ENCODE assay signal across 10 cellular contexts in genomic region chr16:66895999-66896398, GRCh38. TPM values are rescaled to one million over a fixed set of nuclear protein-coding genes. Genes with fewer than 3 reads are reported as not detected.
DNase-seq lines count a peak whose midpoint lies in the region; ATAC-seq and TF ChIP-seq lines count a peak whose summit lies in the region.
"Had no signal": no experiment of that assay in that cellular context is flagged by ENCODE, and none has a peak within 500 bp of the region (broad histone marks: within the 10 kb centered on the region; RNA-seq: fewer than 3 reads in every experiment).

No MANE protein-coding gene starts in this region.

- POLR2A ChIA-PET in RWPE1 (lab: Yijun Ruan, JAX; ENCODE audit: low non-redundant PET) = no interaction called here

- no peak for ATAC-seq in gastrocnemius medialis
- ATAC-seq in HG03469 (IDR thresholded peaks at IDR 0.05; ENCODE audit: unreplicated experiment) = no peak
- no peak for ATAC-seq in HG02763 (IDR thresholded peaks at IDR 0.05; ENCODE audit: unreplicated experiment)

- H3K9me3 ChIP-seq in gastrocnemius medialis = no peaks in the 10 kb centered on the region
- H3K9me3 ChIP-seq: ovary had no signal

- in situ Hi-C loops in gastrocnemius medialis (cut with MboI; ENCODE audit: low sequenced_read_pairs in 4 of 4) = no loop called here

- TF ChIP-seq CTCF in RWPE1 (conservative IDR thresholded peaks at IDR 0.05; ENCODE audit: low read depth) (no peak), epithelial cell of esophagus (IDR thresholded peaks at IDR 0.05; ENCODE audit: insufficient read depth, low read depth, low read length, missing control alignments) (no peak), gastrocnemius medialis (IDR thresholded peaks at IDR 0.05 in 4 of 5, conservative IDR thresholded peaks at IDR 0.05 in 1 of 5) (no peak)

- DNase-seq in RWPE1 (ENCODE audit: low spot score) = no peak
- peak; percentile 55 for DNase-seq in epithelial cell of esophagus (ENCODE audit: low read depth)
- DNase-seq in gastrocnemius medialis = no peak
- DNase-seq in activated naive CD4-positive, alpha-beta T cell (lab: John Stamatoyannopoulos, UW) = no peak
- DNase-seq: activated naive CD4-positive, alpha-beta T cell treated with Interleukin-2 at 50 U/mL for 16 hours had no signal

- H3K27ac ChIP-seq in RWPE1 (peak overlapping the region; percentile 70), gastrocnemius medialis (peak overlapping the region; percentile 71 to 98 (median 96))
- H3K27ac ChIP-seq: ovary had no signal

- no peak overlapping the region for H3K4me3 ChIP-seq in epithelial cell of esophagus (ENCODE audit: low read length)
- no peak overlapping the region for H3K4me3 ChIP-seq in gastrocnemius medialis
- H3K4me3 ChIP-seq: ovary, smooth muscle cell had no signal

- no peak for TF ChIP-seq POLR2A in gastrocnemius medialis (IDR thresholded peaks at IDR 0.05)

- H3K36me3 ChIP-seq in gastrocnemius medialis = no peaks in the 10 kb centered on the region
- H3K36me3 ChIP-seq: ovary had no signal

- H3K4me1 ChIP-seq in gastrocnemius medialis = peaks cover 28 to 32% of the 10 kb centered on the region in 2 donors

- CTCF ChIA-PET in RWPE1 (lab: Yijun Ruan, JAX) = interaction anchor here (0.6 to 2.2 kb wide), 10 partner anchors 8 to 259 kb away, joined by 3 to 23 read pairs (median 7); partner anchors contain the start of gene CDH16

- no peaks in the 10 kb centered on the region for H3K27me3 ChIP-seq in gastrocnemius medialis
- H3K27me3 ChIP-seq: ovary had no signal

- intact Hi-C loops in gastrocnemius medialis (cut with DNase I; ENCODE audit: low total_unique reads) = loop anchor here (1.0 to 2.0 kb wide), 2 partner anchors 32 to 259 kb away; no protein-coding TSS in a partner anchor

RNA-seq across cellular contexts. Expression of gene PDP2, which starts 15.7 kb away (rescaled TPM):
- total RNA-seq in gastrocnemius medialis = 1 to 10 TPM; 2.2 to 5.2 (median 4.1) TPM

RNA-seq across cellular contexts. Expression of gene CDH16, which starts 22.7 kb away (rescaled TPM):
- under 1 TPM in 3 of 4 donors, not detected in 1; 0.10 to 0.87 (median 0.16) TPM for total RNA-seq in gastrocnemius medialis
- total RNA-seq: mononuclear cell, smooth muscle cell had no signal

RNA-seq across cellular contexts. Expression of gene RRAD, which starts 29.3 kb away (rescaled TPM):
- 1,000 to 10,000 TPM in 1 of 4 donors, 100 to 1,000 TPM in 3; 286 to 1,191 (median 655) TPM for total RNA-seq in gastrocnemius medialis

RNA-seq across cellular contexts. Expression of gene CIAO2B, which starts 38.2 kb away (rescaled TPM):
- 100 to 1,000 TPM; 189 to 338 (median 264) TPM for total RNA-seq in gastrocnemius medialis

RNA-seq across cellular contexts. Expression of gene CES2, which starts 39.3 kb away (rescaled TPM):
- 10 to 100 TPM; 25.6 to 48.2 (median 37.7) TPM for total RNA-seq in gastrocnemius medialis
